ENCODE assay signal across 8 cellular contexts in the genomic region with DNA sequence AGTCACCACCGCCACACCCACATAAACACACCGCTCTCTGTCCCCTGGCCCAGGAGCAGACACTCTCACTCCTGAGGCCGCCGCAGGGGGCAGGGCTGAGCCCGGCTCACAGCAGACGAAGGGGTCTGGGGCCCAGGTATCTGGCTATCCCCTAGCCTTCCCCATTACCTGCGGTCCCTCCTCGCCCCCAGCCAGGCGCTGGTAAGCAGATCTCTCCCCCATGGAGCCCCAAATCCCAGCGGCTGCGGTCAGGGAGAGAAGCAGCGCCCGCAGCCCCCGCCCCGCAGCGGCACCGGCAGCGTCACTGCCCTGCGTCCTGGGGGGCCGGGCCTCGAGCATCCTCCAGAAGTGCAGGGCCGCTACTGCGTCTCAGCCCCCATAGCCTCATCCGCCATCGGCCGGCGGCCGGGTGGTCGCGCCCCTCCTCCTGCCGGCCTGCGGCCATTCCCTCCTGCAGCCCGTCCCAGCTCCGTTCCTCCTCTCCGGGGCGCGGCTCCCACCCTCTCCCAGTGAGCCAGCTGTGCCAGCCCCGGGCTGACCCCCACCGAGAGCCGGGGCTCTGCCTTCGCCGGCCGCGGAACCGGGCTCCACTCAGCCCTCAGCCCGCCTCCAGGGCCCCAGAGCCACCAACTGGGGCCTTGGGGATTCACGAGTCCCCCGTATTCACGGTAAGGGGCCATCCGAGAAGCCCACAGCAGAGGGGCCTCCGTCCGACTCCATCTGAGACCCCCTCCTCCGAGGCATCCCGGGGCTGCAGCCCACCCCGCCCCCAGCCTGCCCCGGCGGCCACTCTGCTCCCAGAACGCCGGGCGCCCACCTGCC. TPM values are rescaled to one million over a fixed set of nuclear protein-coding genes. Genes with fewer than 3 reads are reported as not detected.
DNase-seq lines count a peak whose midpoint lies in the region; ATAC-seq and TF ChIP-seq lines count a peak whose summit lies in the region.

No MANE protein-coding gene starts in this region.

- H3K4me1 Mint-ChIP-seq in osteocyte (ENCODE audit: unreplicated experiment): peaks cover 61% of the 10 kb centered on the region

- ATAC-seq in GM19372 (IDR thresholded peaks at IDR 0.05; ENCODE audit: low read depth, unreplicated experiment) (peak; percentile 60), HG03520 (IDR thresholded peaks at IDR 0.05; ENCODE audit: unreplicated experiment) (peak; percentile 52), gastroesophageal sphincter (peak; percentile 41)

- TF ChIP-seq EP300 in gastroesophageal sphincter (IDR thresholded peaks at IDR 0.05): no peak

- TF ChIP-seq POLR2A in gastroesophageal sphincter (IDR thresholded peaks at IDR 0.05): no peak
- TF ChIP-seq POLR2A in vagina (IDR thresholded peaks at IDR 0.05): no peak

- peaks cover 12% of the 10 kb centered on the region for H3K79me2 ChIP-seq in PC-9 (ENCODE audit: low read depth)

- H3K27ac Mint-ChIP-seq in osteocyte (ENCODE audit: unreplicated experiment): peak overlapping the region; percentile 92

- H3K4me3 Mint-ChIP-seq in osteocyte (ENCODE audit: unreplicated experiment): peak overlapping the region; percentile 85

- peak overlapping the region; percentile 94 for H2AFZ ChIP-seq in PC-9

- POLR2A ChIA-PET in PC-9 (lab: Charles Lee; ENCODE audit: unreplicated experiment): interaction anchor here (0.6 kb wide), 1 partner anchor 509 kb away, joined by 6 read pairs; no protein-coding TSS in a partner anchor

- H3K4me1 ChIP-seq in PC-9 (replicated peaks; ENCODE audit: insufficient read depth) (peaks cover 34% of the 10 kb centered on the region), gastroesophageal sphincter (peaks cover 5 to 80% (median 33%) of the 10 kb centered on the region in 3 donors), vagina (peaks cover 62% of the 10 kb centered on the region)

- CTCF ChIA-PET in PC-9 (lab: Charles Lee): interaction anchor here (0.7 to 5.9 kb wide), 13 partner anchors 11 to 507 kb away, joined by 3 to 42 read pairs (median 8); a partner anchor contains a TSS

- DNase-seq in C1 segment of cervical spinal cord (lab: John Stamatoyannopoulos, UW): peak in 10 of 14 donors; percentile 32 to 72 (median 59)
- DNase-seq in PC-9: peak in 1 of 2 experiments; percentile 73
- DNase-seq in activated effector memory CD4-positive, alpha-beta T cell treated with Interleukin-2 at 50 U/mL for 16 hours: peak; percentile 61
- no peak for DNase-seq in osteocyte (ENCODE audit: extremely low spot score, unreplicated experiment)
- DNase-seq in vagina (ENCODE audit: extremely low spot score in 2 of 2): no peak

- H4K20me1 ChIP-seq in PC-9 (ENCODE audit: insufficient read depth): peaks cover 3% of the 10 kb centered on the region; the same call in 1 of the 2 replicates

- peaks cover 49% of the 10 kb centered on the region for H3F3A ChIP-seq in PC-9 (ENCODE audit: insufficient read depth, low read depth)

- H3K9me3 ChIP-seq in PC-9 (ENCODE audit: insufficient read depth, low read depth): no peaks in the 10 kb centered on the region
- H3K9me3 ChIP-seq in gastroesophageal sphincter: no peaks in the 10 kb centered on the region
- H3K9me3 ChIP-seq in vagina: no peaks in the 10 kb centered on the region

- intact Hi-C loops in PC-9 (cut with micrococcal nuclease; ENCODE audit: unreplicated experiment) (no loop called here), vagina (cut with DNase I) (loop anchor here (2.0 kb wide), 2 partner anchors 20 to 34 kb away; no protein-coding TSS in a partner anchor)

- no peaks in the 10 kb centered on the region for H3K27me3 Mint-ChIP-seq in osteocyte (ENCODE audit: unreplicated experiment)

- no peaks in the 10 kb centered on the region for H3K9me2 ChIP-seq in PC-9 (ENCODE audit: insufficient read depth)

- WGBS in gastroesophageal sphincter (ENCODE audit: low coverage in 1 of 2), 2 donors: 0% methylated on average over 2 to 6 of the region's 60 CpGs

- TF ChIP-seq CTCF in PC-9 (conservative IDR thresholded peaks at IDR 0.05) (no peak; the same call in 1 of the 2 replicates), gastroesophageal sphincter (IDR thresholded peaks at IDR 0.05) (no peak), osteocyte (IDR thresholded peaks at IDR 0.05) (no peak), vagina (IDR thresholded peaks at IDR 0.05) (no peak)

- peak overlapping the region; percentile 96 for H3K4me3 ChIP-seq in PC-9
- H3K4me3 ChIP-seq in gastroesophageal sphincter: peak overlapping the region; percentile 55 to 84
- H3K4me3 ChIP-seq in vagina: peak overlapping the region; percentile 61 to 75

- peak overlapping the region; percentile 42 for H3K27ac ChIP-seq in PC-9
- H3K27ac ChIP-seq in gastroesophageal sphincter: peak overlapping the region; percentile 56 to 93 (median 91)
- peak overlapping the region; percentile 89 for H3K27ac ChIP-seq in vagina

- H3K9me3 Mint-ChIP-seq in osteocyte (ENCODE audit: unreplicated experiment): no peaks in the 10 kb centered on the region

- H3K36me3 ChIP-seq in PC-9 (ENCODE audit: low read depth) (no peaks in the 10 kb centered on the region), gastroesophageal sphincter (no peaks in the 10 kb centered on the region), vagina (no peaks in the 10 kb centered on the region)

- no TSS peak for BruUV-seq in PC-9 (replicated peaks; lab: Mats Ljungman, UMichigan)

- H3K27me3 ChIP-seq in PC-9 (ENCODE audit: insufficient read depth, low read depth): no peaks in the 10 kb centered on the region
- H3K27me3 ChIP-seq in gastroesophageal sphincter: no peaks in the 10 kb centered on the region
- no peaks in the 10 kb centered on the region for H3K27me3 ChIP-seq in vagina

- H3K4me2 ChIP-seq in PC-9: peak overlapping the region; percentile 85

- no peaks in the 10 kb centered on the region for H3K36me3 Mint-ChIP-seq in osteocyte (ENCODE audit: unreplicated experiment)

RNA-seq across cellular contexts. Expression of a gene that starts 13.1 kb away (rescaled TPM):
- total RNA-seq in PC-9 (2021): 118 and 125 TPM in 2 replicates
- total RNA-seq in gastroesophageal sphincter: 10 to 100 TPM; 14.5 to 28.8 (median 23.9) TPM
- total RNA-seq in osteocyte: 42.9 and 54.2 TPM in 2 replicates
- total RNA-seq in vagina: 41.5 TPM

Comparison
In these comparisons a context has a peak if more than half of its experiments do, and no peak if none do; other contexts are left out.
1. DNase-seq: peak in C1 segment of cervical spinal cord (10 of 14) and activated effector memory CD4-positive, alpha-beta T cell treated with Interleukin-2 at 50 U/mL for 16 hours (single experiment); none in osteocyte (single experiment) and vagina (0 of 2).
2. Peak in every context shown above with its lines, with median percentiles within 50 percentile points of each other: ATAC-seq, H3K27ac ChIP-seq and H3K4me3 ChIP-seq.